In genomic region chr3:151169700-151170224, GRCh38 we compare ENCODE assay signal across 12 cellular contexts. TPM values are rescaled to one million over a fixed set of nuclear protein-coding genes. Genes with fewer than 3 reads are reported as not detected.
A peak's percentile ranks its signal among the peaks of the same experiment; 100 is the strongest.
DNase-seq lines count a peak whose midpoint lies in the region; ATAC-seq and TF ChIP-seq lines count a peak whose summit lies in the region.
"Had no signal": no experiment of that assay in that cellular context is flagged by ENCODE, and none has a peak within 500 bp of the region (broad histone marks: within the 10 kb centered on the region; RNA-seq: fewer than 3 reads in every experiment).

No MANE protein-coding gene starts in this region.

- H3K9me3 Mint-ChIP-seq in activated T-helper 17 cell treated with anti-CD3 and anti-CD28 coated beads, Interleukin-2, amount 50 U/mL, for 72 hours, result no peaks in the 10 kb centered on the region

- no peak overlapping the region for H3K4me2 ChIP-seq in mesendoderm (ENCODE audit: low read length)
- no peak overlapping the region for H3K4me2 ChIP-seq in hepatocyte

- H3K27ac ChIP-seq in neutrophil, result peak overlapping the region; percentile 83
- no peak overlapping the region for H3K27ac ChIP-seq in mesendoderm (ENCODE audit: low read depth, low read length)
- no peak overlapping the region for H3K27ac ChIP-seq in hepatocyte
- H3K27ac ChIP-seq: thoracic aorta had no signal

- H3K27me3 Mint-ChIP-seq in activated T-helper 17 cell treated with anti-CD3 and anti-CD28 coated beads, Interleukin-2, amount 50 U/mL, for 72 hours, result no peaks in the 10 kb centered on the region

- H3K4ac ChIP-seq in mesendoderm (ENCODE audit: low read depth, low read length), result no peak overlapping the region

- no peak overlapping the region for H3K9ac ChIP-seq in mesendoderm (ENCODE audit: low read length)

- H2BK15ac ChIP-seq in mesendoderm (replicated peaks; ENCODE audit: low read depth), result no peak overlapping the region

- H3K79me2 ChIP-seq in mesendoderm (ENCODE audit: control insufficient read depth, insufficient read depth, low read length), result no peaks in the 10 kb centered on the region
- no peaks in the 10 kb centered on the region for H3K79me2 ChIP-seq in hepatocyte

- peak; percentile 73 for ATAC-seq in activated T-helper 17 cell treated with anti-CD3 and anti-CD28 coated beads, Interleukin-2, amount 50 U/mL, for 72 hours (replicated peaks)

- no peaks in the 10 kb centered on the region for H3K9me2 ChIP-seq in hepatocyte (replicated peaks; ENCODE audit: insufficient read depth)

- H3K18ac ChIP-seq in mesendoderm (ENCODE audit: low read length), result no peak overlapping the region

- no peak overlapping the region for H2AFZ ChIP-seq in hepatocyte

- no peak overlapping the region for H2BK5ac ChIP-seq in mesendoderm (ENCODE audit: low read length)

- H3K4me1 Mint-ChIP-seq in activated T-helper 17 cell treated with anti-CD3 and anti-CD28 coated beads, Interleukin-2, amount 50 U/mL, for 72 hours, result peaks cover 30% of the 10 kb centered on the region

- no peak overlapping the region for H2AK5ac ChIP-seq in mesendoderm (ENCODE audit: low read length)

- H3K27me3 ChIP-seq in neutrophil, result no peaks in the 10 kb centered on the region
- no peaks in the 10 kb centered on the region for H3K27me3 ChIP-seq in mesendoderm (ENCODE audit: insufficient read depth, low read length, poor library complexity)
- no peaks in the 10 kb centered on the region for H3K27me3 ChIP-seq in hepatocyte

- no peak overlapping the region for H4K5ac ChIP-seq in mesendoderm (ENCODE audit: low read length)

- peak overlapping the region; percentile 80 for H3K27ac Mint-ChIP-seq in activated T-helper 17 cell treated with anti-CD3 and anti-CD28 coated beads, Interleukin-2, amount 50 U/mL, for 72 hours

- no peaks in the 10 kb centered on the region for H4K20me1 ChIP-seq in hepatocyte (ENCODE audit: insufficient read depth, poor library complexity, severe bottlenecking)

- H3K4me3 ChIP-seq in neutrophil (ENCODE audit: low read depth in 1 of 2, low read length in 1 of 2), result peak overlapping the region; percentile 37 to 38
- H3K4me3 ChIP-seq in mesendoderm (ENCODE audit: low read length), result no peak overlapping the region
- H3K4me3 ChIP-seq in hepatocyte, result no peak overlapping the region
- H3K4me3 ChIP-seq: thoracic aorta had no signal

- H3K36me3 ChIP-seq in neutrophil (no peaks in the 10 kb centered on the region), mesendoderm (ENCODE audit: control insufficient read depth, insufficient read depth, low read length) (no peaks in the 10 kb centered on the region), hepatocyte (replicated peaks; ENCODE audit: insufficient read depth, low read depth) (no peaks in the 10 kb centered on the region)
- H3K36me3 ChIP-seq: thoracic aorta had no signal

- H3K23ac ChIP-seq in mesendoderm (ENCODE audit: low read length), result no peak overlapping the region

- H3K79me1 ChIP-seq in mesendoderm (ENCODE audit: low read length), result no peaks in the 10 kb centered on the region

- H2BK120ac ChIP-seq in mesendoderm (ENCODE audit: low read depth, low read length), result no peak overlapping the region

- H3K4me1 ChIP-seq in neutrophil (ENCODE audit: control insufficient read depth in 1 of 2, insufficient read depth in 1 of 2, low read depth in 1 of 2, low read length in 1 of 2), result peaks cover 39 to 47% of the 10 kb centered on the region in 2 experiments
- no peaks in the 10 kb centered on the region for H3K4me1 ChIP-seq in mesendoderm (ENCODE audit: control insufficient read depth, low read depth, low read length)
- H3K4me1 ChIP-seq in hepatocyte (ENCODE audit: insufficient read depth), result no peaks in the 10 kb centered on the region

- TF ChIP-seq CTCF in neutrophil (IDR thresholded peaks at IDR 0.05) (no peak), hepatocyte (IDR thresholded peaks at IDR 0.05; ENCODE audit: poor library complexity) (no peak)

- H3K56ac ChIP-seq in mesendoderm (ENCODE audit: low read length), result no peak overlapping the region

- H3K36me3 Mint-ChIP-seq in activated T-helper 17 cell treated with anti-CD3 and anti-CD28 coated beads, Interleukin-2, amount 50 U/mL, for 72 hours (ENCODE audit: low read depth), result no peaks in the 10 kb centered on the region

- peak overlapping the region; percentile 78 for H3K4me3 Mint-ChIP-seq in activated T-helper 17 cell treated with anti-CD3 and anti-CD28 coated beads, Interleukin-2, amount 50 U/mL, for 72 hours

- peak; percentile 73 for DNase-seq in activated effector memory CD4-positive, alpha-beta T cell treated with anti-CD3 and anti-CD28 coated beads, Interleukin-2, amount 50 U/mL, for 16 hours
- no peak for DNase-seq in activated effector memory CD4-positive, alpha-beta T cell treated with Interleukin-2 at 50 U/mL for 16 hours
- peak; percentile 67 for DNase-seq in KG1 (lab: John Stamatoyannopoulos, UW)
- DNase-seq in mesendoderm, result no peak
- DNase-seq in epidermal melanocyte (ENCODE audit: insufficient read length, low spot score), result no peak
- no peak for DNase-seq in hepatocyte (ENCODE audit: low spot score)

- no CpG with 5 or more reads among the region's 5 CpGs for WGBS in mesendoderm (ENCODE audit: extremely low coverage, insufficient coverage, low lambda C conversion rate)
- WGBS in hepatocyte (ENCODE audit: low lambda C conversion rate, missing lambda C conversion rate), result 96% methylated on average over 5 of the region's 5 CpGs

- no peak overlapping the region for H4K8ac ChIP-seq in mesendoderm (ENCODE audit: low read depth, low read length)

- H3K9me3 ChIP-seq in neutrophil (no peaks in the 10 kb centered on the region), hepatocyte (ENCODE audit: low read depth) (no peaks in the 10 kb centered on the region)
- H3K9me3 ChIP-seq: thoracic aorta had no signal

RNA-seq across cellular contexts. Expression of gene GPR171, which starts 33.3 kb away (rescaled TPM):
- total RNA-seq in activated T-helper 17 cell treated with anti-CD3 and anti-CD28 coated beads, Interleukin-2, amount 50 U/mL, for 72 hours, result 100 to 1,000 TPM; 108 to 131 TPM
- not detected for polyA plus RNA-seq in mesendoderm (2013, experiment 1 of 2)
- polyA plus RNA-seq in mesendoderm (2013, experiment 2 of 2), result not detected
- total RNA-seq in hepatocyte, result not detected in 2 replicates
- 0.51 TPM in 1 of 2 replicates, not detected in the other for polyA plus RNA-seq in hepatocyte
- total RNA-seq: glomerular endothelial cell, SK-MEL-5 had no signal
- polyA plus RNA-seq: AG04450 had no signal

Comparison
In these comparisons a context has a peak if more than half of its experiments do, and no peak if none do; other contexts are left out.
1. DNase-seq: peak in activated effector memory CD4-positive, alpha-beta T cell treated with anti-CD3 and anti-CD28 coated beads, Interleukin-2, amount 50 U/mL, for 16 hours (single experiment) and KG1 (single experiment); none in activated effector memory CD4-positive, alpha-beta T cell treated with Interleukin-2 at 50 U/mL for 16 hours (single experiment), mesendoderm (single experiment), epidermal melanocyte (single experiment) and hepatocyte (single experiment).
2. H3K4me3 ChIP-seq: peak in neutrophil (2 of 2); none in mesendoderm (single experiment) and hepatocyte (single experiment).
3. RNA of gene GPR171, which starts 33.3 kb away (total RNA-seq): 108 to 131 TPM in activated T-helper 17 cell treated with anti-CD3 and anti-CD28 coated beads, Interleukin-2, amount 50 U/mL, for 72 hours; not detected in hepatocyte; every median in the first group is over 100 times any median in the second.